In genomic region chr11:86938900-86939880, GRCh38 we compare ENCODE assay signal across 7 cellular contexts. TPM values are rescaled to one million over a fixed set of nuclear protein-coding genes. Genes with fewer than 3 reads are reported as not detected.
A peak's percentile ranks its signal among the peaks of the same experiment; 100 is the strongest.
DNase-seq lines count a peak whose midpoint lies in the region; ATAC-seq, FAIRE-seq and TF ChIP-seq lines count a peak whose summit lies in the region.

No MANE protein-coding gene starts in this region.

- H3K9ac ChIP-seq in adipocyte (ENCODE audit: low read length) = peak overlapping the region; percentile 83

- H3K36me3 ChIP-seq in adipocyte (ENCODE audit: control insufficient read depth, insufficient read depth, low read length, severe bottlenecking) (peaks cover 11% of the 10 kb centered on the region), thoracic aorta (no peaks in the 10 kb centered on the region)

- H3K27ac ChIP-seq in thoracic aorta = peak overlapping the region; percentile 70 to 82

- H3K4me3 ChIP-seq in GM12864 (ENCODE audit: low read depth, low read length) (no peak overlapping the region), adipocyte (ENCODE audit: low read length) (peak overlapping the region; percentile 72), thoracic aorta (no peak overlapping the region)

- no peaks in the 10 kb centered on the region for H3K27me3 ChIP-seq in adipocyte (replicated peaks; ENCODE audit: control insufficient read depth, insufficient read depth, low read length)
- no peaks in the 10 kb centered on the region for H3K27me3 ChIP-seq in thoracic aorta (replicated peaks; ENCODE audit: insufficient read depth)

- H3K4me1 ChIP-seq in adipocyte (ENCODE audit: control insufficient read depth, insufficient read depth, low read length) = peaks cover 65% of the 10 kb centered on the region
- peaks cover 45 to 92% of the 10 kb centered on the region in 2 donors for H3K4me1 ChIP-seq in thoracic aorta (ENCODE audit: control insufficient read depth in 1 of 2, low read depth in 2 of 2)

- FAIRE-seq in islet of Langerhans (lab: Jason Lieb, UNC) = peak; percentile 43

- H3K9me3 ChIP-seq in adipocyte (ENCODE audit: control insufficient read depth, low read length) (no peaks in the 10 kb centered on the region), thoracic aorta (no peaks in the 10 kb centered on the region)

- DNase-seq in GM12864 (ENCODE audit: low read depth) (peak; percentile 21), NCI-H2107 treated with DMSO at 0.1 percent for 48 hours (lab: John Stamatoyannopoulos, UW; ENCODE audit: unreplicated experiment) (peak; percentile 78), adipocyte (ENCODE audit: low read depth) (peak; percentile 87), thoracic aorta (ENCODE audit: low spot score) (no peak), HuH-7.5 (ENCODE audit: low spot score) (no peak)

- peak; percentile 66 for TF ChIP-seq CTCF in GM12864 (IDR thresholded peaks at IDR 0.05; ENCODE audit: low read depth, low read length, missing control alignments)
- peak; percentile 64 for TF ChIP-seq CTCF in thoracic aorta (IDR thresholded peaks at IDR 0.05)

- ATAC-seq in HG02610 (IDR thresholded peaks at IDR 0.05; ENCODE audit: unreplicated experiment) (peak; percentile 78), thoracic aorta (ENCODE audit: insufficient number of reproducible peaks, low FRiP score, low read depth) (no peak)

RNA-seq across cellular contexts. Expression of gene FZD4, which starts 16.0 kb away (rescaled TPM):
- 100 to 1,000 TPM in 1 of 2 donors, 10 to 100 TPM in 1; 75.2 to 104 TPM for total RNA-seq in thoracic aorta

Comparison
In these comparisons a context has a peak if more than half of its experiments do, and no peak if none do; other contexts are left out.
1. DNase-seq: peak in GM12864 (single experiment), NCI-H2107 treated with DMSO at 0.1 percent for 48 hours (single experiment) and adipocyte (single experiment); none in thoracic aorta (single experiment) and HuH-7.5 (single experiment).